18 cellular contexts compared by ENCODE assay signal in genomic region chr2:199160081-199160480, GRCh38.
"Had no signal": no experiment of that assay in that cellular context is flagged by ENCODE, and none has a peak within 500 bp of the region (broad histone marks: within the 10 kb centered on the region; RNA-seq: fewer than 3 reads in every experiment).

No MANE protein-coding gene starts in this region.

- H3K9me3 ChIP-seq: neutrophil, thyroid gland had no signal

- DNase-seq: activated CD4-positive, alpha-beta T cell treated with anti-CD3 and anti-CD28 coated beads for 1 hour; activated CD4-positive, alpha-beta T cell treated with anti-CD3 and anti-CD28 coated beads, Interleukin-2, amount 50 U/mL, for 4 hours; activated naive CD4-positive, alpha-beta T cell; activated naive CD8-positive, alpha-beta T cell treated with anti-CD3 and anti-CD28 coated beads, Interleukin-2, amount 10 ng/mL, durations not matched to agents 7 days and 5 days; activated T-cell treated with anti-CD3 and anti-CD28 coated beads for 4 hours; anterior cingulate cortex; cerebellar nuclear complex; hypothalamus; left ventricle myocardium inferior; mesendoderm; natural killer cell; retina; stimulated activated CD4-positive, alpha-beta T cell treated with anti-CD3 and anti-CD28 coated beads, Interleukin-2, amount 100 ng/mL, for 48 hours; T-helper 9 cell; thyroid gland had no signal

- ATAC-seq: natural killer cell; stimulated activated memory B cell treated with anti-CD40 and anti-IgM and Interleukin-4, amounts not matched to agents 10 μg/mL and 1 μg/mL and 100 μg/mL, for 72 hours had no signal

- H3K27me3 ChIP-seq: neutrophil, thyroid gland had no signal

- H3K27ac ChIP-seq: epithelial cell of prostate, left ventricle myocardium inferior, neutrophil, thyroid gland had no signal

- H3K36me3 ChIP-seq: left ventricle myocardium inferior, neutrophil, thyroid gland had no signal

- H3K4me3 ChIP-seq: left ventricle myocardium inferior, thyroid gland had no signal

- H3K4me1 ChIP-seq: left ventricle myocardium inferior, thyroid gland had no signal
